Comparison of ENCODE assay signal across 12 cellular contexts in genomic region chr12:774051-774614, GRCh38. TPM values are rescaled to one million over a fixed set of nuclear protein-coding genes. Genes with fewer than 3 reads are reported as not detected.
DNase-seq lines count a peak whose midpoint lies in the region; ATAC-seq and TF ChIP-seq lines count a peak whose summit lies in the region.
"Had no signal": no experiment of that assay in that cellular context is flagged by ENCODE, and none has a peak within 500 bp of the region (broad histone marks: within the 10 kb centered on the region; RNA-seq: fewer than 3 reads in every experiment).

No MANE protein-coding gene starts in this region.

- H3K9me3 ChIP-seq in GM23248 (ENCODE audit: low read depth) (no peaks in the 10 kb centered on the region), RWPE2 (ENCODE audit: severe bottlenecking) (no peaks in the 10 kb centered on the region), psoas muscle (no peaks in the 10 kb centered on the region)
- H3K9me3 ChIP-seq: HAP-1 had no signal

- DNase-seq in GM23248 (peak; percentile 28), RWPE2 (ENCODE audit: low spot score) (no peak), fibroblast of villous mesenchyme (ENCODE audit: low read depth) (peak; percentile 57), psoas muscle (no peak), NCI-H526 (lab: John Stamatoyannopoulos, UW) (no peak), DMS79 (lab: John Stamatoyannopoulos, UW) (no peak)
- DNase-seq: caudate nucleus, NCI-H2029 treated with DMSO at 0.1 percent for 48 hours, occipital lobe had no signal

- intact Hi-C loops in psoas muscle (cut with DNase I), result no loop called here

- H3K4me3 ChIP-seq in GM23248 (0 out of 2 replicates have a peak overlapping the region, but pooled peaks have one; percentile 3), RWPE2 (ENCODE audit: severe bottlenecking) (no peak overlapping the region), fibroblast of villous mesenchyme (ENCODE audit: low read depth, low read length) (no peak overlapping the region), psoas muscle (peak overlapping the region; percentile 1)
- H3K4me3 ChIP-seq: HAP-1 had no signal

- H3K36me3 ChIP-seq in GM23248 (ENCODE audit: low read depth) (no peaks in the 10 kb centered on the region), RWPE2 (ENCODE audit: low read depth) (peaks cover 23% of the 10 kb centered on the region), psoas muscle (ENCODE audit: insufficient read depth in 1 of 2, low read depth in 1 of 2) (no peaks in the 10 kb centered on the region)
- H3K36me3 ChIP-seq: HAP-1 had no signal

- H3F3A ChIP-seq in GM23248 (ENCODE audit: insufficient read depth), result peaks cover 15% of the 10 kb centered on the region; the same call in 1 of the 2 replicates

- H3K4me1 ChIP-seq in GM23248 (ENCODE audit: insufficient read depth) (peaks cover 29% of the 10 kb centered on the region), RWPE2 (ENCODE audit: insufficient read depth, poor library complexity, severe bottlenecking) (peaks cover 29% of the 10 kb centered on the region), psoas muscle (peaks cover 65% of the 10 kb centered on the region)

- peaks cover 100% of the 10 kb centered on the region for H3K79me2 ChIP-seq in GM23248 (ENCODE audit: insufficient read depth)

- H4K20me1 ChIP-seq in GM23248 (ENCODE audit: insufficient read depth), result peaks cover 17% of the 10 kb centered on the region; the same call in 1 of the 2 replicates

- no peaks in the 10 kb centered on the region for H3K9me2 ChIP-seq in GM23248 (ENCODE audit: insufficient read depth)

- ATAC-seq in RWPE2 (ENCODE audit: low read depth), result peak; percentile 14; the same call in 2 of the 3 replicates
- peak in 2 of 4 donors; percentile 20 to 42 for ATAC-seq in psoas muscle
- ATAC-seq in esophagus mucosa, result no peak
- ATAC-seq in GM18498 (IDR thresholded peaks at IDR 0.05; ENCODE audit: unreplicated experiment), result no peak

- peak overlapping the region; percentile 16; the same call in 1 of the 2 replicates for H3K27ac ChIP-seq in GM23248
- no peak overlapping the region for H3K27ac ChIP-seq in RWPE2 (ENCODE audit: poor library complexity, severe bottlenecking)
- H3K27ac ChIP-seq in psoas muscle, result peak overlapping the region; percentile 41

- TF ChIP-seq CTCF in RWPE2 (IDR thresholded peaks at IDR 0.05; ENCODE audit: poor library complexity, severe bottlenecking) (no peak), fibroblast of villous mesenchyme (IDR thresholded peaks at IDR 0.05; ENCODE audit: insufficient read depth, low read depth, low read length) (no peak), psoas muscle (IDR thresholded peaks at IDR 0.05) (no peak)

- WGBS in GM23248 (ENCODE audit: low coverage in 1 of 2, low lambda C conversion rate in 2 of 2, missing lambda C conversion rate in 2 of 2), 2 experiments, result 24 to 27% methylated on average over 3 of the region's 3 CpGs
- whole genome bisulfite sequencing in psoas muscle, 3 donors, result 26 to 33% (median 26%) methylated on average over 3 of the region's 3 CpGs

- peak overlapping the region; percentile 51 for H3K4me2 ChIP-seq in GM23248 (ENCODE audit: unreplicated experiment)

- 0 out of 2 replicates have a peak overlapping the region, but pooled peaks have one; percentile 16 for H2AFZ ChIP-seq in GM23248

- H3K27me3 ChIP-seq in GM23248 (replicated peaks; ENCODE audit: insufficient read depth), result no peaks in the 10 kb centered on the region
- H3K27me3 ChIP-seq in RWPE2 (ENCODE audit: insufficient read depth, poor library complexity, severe bottlenecking), result no peaks in the 10 kb centered on the region
- no peaks in the 10 kb centered on the region for H3K27me3 ChIP-seq in psoas muscle (ENCODE audit: insufficient read depth in 3 of 3, low read length in 2 of 3)

- in situ Hi-C loops in GM23248 (cut with MboI), result no loop called here

- peak overlapping the region; percentile 29; the same call in 1 of the 2 replicates for H3K9ac ChIP-seq in GM23248

RNA-seq across cellular contexts. Expression of gene WNK1, which starts 21.8 kb away (rescaled TPM):
- 41.5 and 55.6 TPM in 2 replicates for total RNA-seq in GM23248 (2014; rRNA removed; shearing (Covaris generic))
- polyA plus RNA-seq in GM23248 (2016; fragmentation: Nextera tagmentation; extraction: Ambion mirVana) (47.2 and 51.6 TPM in 2 replicates), psoas muscle (100 to 1,000 TPM in 1 of 3 donors, 10 to 100 TPM in 2; 40.7 to 142 (median 51.5) TPM)
- total RNA-seq in fibroblast of villous mesenchyme (70.5 and 92.4 TPM in 2 replicates), psoas muscle (100 to 1,000 TPM; 230 to 272 (median 245) TPM), esophagus mucosa (157 TPM)

Comparison
In these comparisons a context has a peak if more than half of its experiments do, and no peak if none do; other contexts are left out.
1. DNase-seq: peak in GM23248 (single experiment) and fibroblast of villous mesenchyme (single experiment); none in RWPE2 (single experiment), psoas muscle (0 of 2), NCI-H526 (0 of 2) and DMS79 (single experiment).
2. H3K4me3 ChIP-seq: peak in GM23248 (single experiment) and psoas muscle (single experiment); none in RWPE2 (single experiment) and fibroblast of villous mesenchyme (single experiment).